Comparison of ENCODE assay signal across 7 cellular contexts in the genomic region with DNA sequence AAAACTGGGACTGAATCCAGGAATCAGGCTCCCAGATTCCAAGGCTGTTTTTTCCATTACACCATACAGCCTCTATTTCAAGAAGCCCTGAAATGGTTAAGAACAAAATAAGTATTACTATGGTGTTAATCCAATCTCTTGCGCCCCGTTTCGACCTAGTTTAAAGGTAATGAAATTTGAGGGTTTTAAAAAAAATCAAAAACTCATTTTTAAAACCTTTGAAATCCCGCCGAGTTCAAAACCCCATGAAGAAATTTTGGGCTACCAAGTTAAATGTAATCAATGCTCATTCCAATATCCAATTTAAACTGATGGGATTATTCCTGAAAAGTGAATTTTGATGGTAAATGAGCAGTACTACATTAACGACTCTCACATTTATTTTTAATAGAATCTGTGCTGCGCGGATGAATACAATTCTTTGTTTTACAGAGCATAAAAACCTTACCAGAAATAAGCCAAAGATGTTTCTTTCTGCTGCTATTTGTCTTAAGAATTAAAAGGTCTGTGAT. TPM values are rescaled to one million over a fixed set of nuclear protein-coding genes. Genes with fewer than 3 reads are reported as not detected.
A peak's percentile ranks its signal among the peaks of the same experiment; 100 is the strongest.
DNase-seq lines count a peak whose midpoint lies in the region; ATAC-seq and TF ChIP-seq lines count a peak whose summit lies in the region.

No MANE protein-coding gene starts in this region.

- DNase-seq in activated T-helper 1 cell treated with anti-CD3 and anti-CD28 coated beads, Interleukin-12 subunit alpha, Interleukin-12 subunit beta, Interleukin-2, Interleukin-4 antibody, amounts not matched to agents 30 ng/mL and 10 ng/mL and 1 ng/mL, durations not matched to agents 14 hours and 24 hours and 36 hours (ENCODE audit: low spot score) = no peak
- DNase-seq in stomach (no peak), G401 (ENCODE audit: low spot score) (no peak), NCI-H748 treated with DMSO at 0.1 percent for 48 hours (lab: John Stamatoyannopoulos, UW) (no peak), MV-4-11 (lab: John Stamatoyannopoulos, UW) (no peak)

- peak overlapping the region; percentile 60 for H3K4me3 ChIP-seq in iPS-18c (ENCODE audit: insufficient read depth, low read depth, low read length)
- peak overlapping the region; percentile 77 to 86 (median 84) for H3K4me3 ChIP-seq in stomach

- H3K27me3 ChIP-seq in stomach = no peaks in the 10 kb centered on the region

- H3K27ac Mint-ChIP-seq in activated T-helper 1 cell treated with anti-CD3 and anti-CD28 coated beads, Interleukin-12 subunit alpha, Interleukin-12 subunit beta, Interleukin-2, Interleukin-4 antibody, amounts not matched to agents 30 ng/mL and 10 ng/mL and 1 ng/mL, durations not matched to agents 14 hours and 24 hours and 36 hours = peak overlapping the region; percentile 92

- no peak for TF ChIP-seq POLR2A in stomach (IDR thresholded peaks at IDR 0.05)

- peaks cover 19 to 38% (median 32%) of the 10 kb centered on the region in 4 donors for H3K4me1 ChIP-seq in stomach

- H3K9me3 ChIP-seq in iPS-18c (ENCODE audit: control insufficient read depth, insufficient read depth, low read length) (no peaks in the 10 kb centered on the region), stomach (no peaks in the 10 kb centered on the region)

- H3K4me1 Mint-ChIP-seq in activated T-helper 1 cell treated with anti-CD3 and anti-CD28 coated beads, Interleukin-12 subunit alpha, Interleukin-12 subunit beta, Interleukin-2, Interleukin-4 antibody, amounts not matched to agents 30 ng/mL and 10 ng/mL and 1 ng/mL, durations not matched to agents 14 hours and 24 hours and 36 hours (ENCODE audit: low read depth) = peaks cover 45% of the 10 kb centered on the region

- intact Hi-C loops in activated T-helper 1 cell treated with anti-CD3 and anti-CD28 coated beads, Interleukin-12 subunit alpha, Interleukin-12 subunit beta, Interleukin-2, Interleukin-4 antibody, amounts not matched to agents 30 ng/mL and 10 ng/mL and 1 ng/mL, durations not matched to agents 14 hours and 24 hours and 36 hours (cut with micrococcal nuclease) = loop anchor here (1.0 to 10.0 kb wide), 7 partner anchors 37 to 558 kb away; partner anchors contain the start of genes C1orf198, SPRTN and TSNAX
- intact Hi-C loops in stomach (cut with DNase I; ENCODE audit: low total_unique reads) = no loop called here

- H3K9me3 Mint-ChIP-seq in activated T-helper 1 cell treated with anti-CD3 and anti-CD28 coated beads, Interleukin-12 subunit alpha, Interleukin-12 subunit beta, Interleukin-2, Interleukin-4 antibody, amounts not matched to agents 30 ng/mL and 10 ng/mL and 1 ng/mL, durations not matched to agents 14 hours and 24 hours and 36 hours = no peaks in the 10 kb centered on the region

- ATAC-seq in HG03378 (IDR thresholded peaks at IDR 0.05; ENCODE audit: unreplicated experiment) = peak; percentile 2

- TF ChIP-seq EP300 in stomach (IDR thresholded peaks at IDR 0.05) = no peak

- H3K36me3 ChIP-seq in stomach = no peaks in the 10 kb centered on the region

- in situ Hi-C loops in G401 (cut with HindIII; ENCODE audit: low sequenced_read_pairs) = no loop called here

- no peak for TF ChIP-seq CTCF in stomach (IDR thresholded peaks at IDR 0.05)

- H3K4me3 Mint-ChIP-seq in activated T-helper 1 cell treated with anti-CD3 and anti-CD28 coated beads, Interleukin-12 subunit alpha, Interleukin-12 subunit beta, Interleukin-2, Interleukin-4 antibody, amounts not matched to agents 30 ng/mL and 10 ng/mL and 1 ng/mL, durations not matched to agents 14 hours and 24 hours and 36 hours = peak overlapping the region; percentile 86

- peaks cover 11% of the 10 kb centered on the region for H3K36me3 Mint-ChIP-seq in activated T-helper 1 cell treated with anti-CD3 and anti-CD28 coated beads, Interleukin-12 subunit alpha, Interleukin-12 subunit beta, Interleukin-2, Interleukin-4 antibody, amounts not matched to agents 30 ng/mL and 10 ng/mL and 1 ng/mL, durations not matched to agents 14 hours and 24 hours and 36 hours (ENCODE audit: low read depth)

- 21 to 29% (median 24%) methylated on average over 8 of the region's 8 CpGs for WGBS in stomach, 5 donors

- H3K27ac ChIP-seq in stomach = peak overlapping the region; percentile 97 to 100 (median 99)

- H3K27me3 Mint-ChIP-seq in activated T-helper 1 cell treated with anti-CD3 and anti-CD28 coated beads, Interleukin-12 subunit alpha, Interleukin-12 subunit beta, Interleukin-2, Interleukin-4 antibody, amounts not matched to agents 30 ng/mL and 10 ng/mL and 1 ng/mL, durations not matched to agents 14 hours and 24 hours and 36 hours (ENCODE audit: insufficient read depth) = peaks cover 18% of the 10 kb centered on the region

RNA-seq across cellular contexts. Expression of gene EGLN1, which starts 0.8 kb away (rescaled TPM):
- total RNA-seq in activated T-helper 1 cell treated with anti-CD3 and anti-CD28 coated beads, Interleukin-12 subunit alpha, Interleukin-12 subunit beta, Interleukin-2, Interleukin-4 antibody, amounts not matched to agents 30 ng/mL and 10 ng/mL and 1 ng/mL, durations not matched to agents 14 hours and 24 hours and 36 hours = 17.1 and 17.8 TPM in 2 replicates
- total RNA-seq in stomach = 10 to 100 TPM; 10.3 to 43.0 (median 34.8) TPM
- 10 to 100 TPM in 2 of 3 donors, 1 to 10 TPM in 1; 7.0 to 13.1 (median 10.4) TPM for polyA plus RNA-seq in stomach
- total RNA-seq in G401 (2014; rRNA removed; shearing (Covaris generic)) = 20.6 and 21.6 TPM in 2 replicates
